15 cellular contexts compared by ENCODE assay signal in the genomic region with DNA sequence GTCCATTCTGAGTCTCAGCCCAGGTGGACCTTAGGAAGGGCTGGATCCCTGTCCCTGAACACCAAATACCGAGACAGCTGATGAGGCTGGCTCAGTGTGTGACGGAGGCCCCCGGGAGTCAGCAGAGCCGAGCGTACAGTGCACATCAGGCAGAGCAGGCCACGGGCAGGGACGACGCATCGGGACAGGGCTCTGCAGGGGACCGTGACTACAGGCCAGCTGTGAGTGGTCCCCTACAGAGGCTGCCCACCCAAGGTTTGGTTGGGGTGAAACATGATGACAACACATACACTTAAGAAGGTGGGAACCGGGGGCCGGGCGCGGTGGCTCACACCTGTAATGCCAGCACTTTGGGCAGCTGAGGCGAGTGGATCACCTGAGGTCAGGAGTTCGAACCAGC. TPM values are rescaled to one million over a fixed set of nuclear protein-coding genes. Genes with fewer than 3 reads are reported as not detected.
DNase-seq lines count a peak whose midpoint lies in the region; ATAC-seq and TF ChIP-seq lines count a peak whose summit lies in the region.
"Had no signal": no experiment of that assay in that cellular context is flagged by ENCODE, and none has a peak within 500 bp of the region (broad histone marks: within the 10 kb centered on the region; RNA-seq: fewer than 3 reads in every experiment).

No MANE protein-coding gene starts in this region.

- H2AK5ac ChIP-seq in mesenchymal stem cell (ENCODE audit: low read length, severe bottlenecking): no peak overlapping the region

- H2BK12ac ChIP-seq in mesenchymal stem cell (ENCODE audit: low read length in 2 of 2): no peak overlapping the region

- H2BK15ac ChIP-seq in mesenchymal stem cell (ENCODE audit: low read depth, poor library complexity, severe bottlenecking): no peak overlapping the region

- H3K9ac ChIP-seq in mesenchymal stem cell (ENCODE audit: low read length): no peak overlapping the region
- H3K9ac ChIP-seq: GM23248 had no signal

- H4K8ac ChIP-seq in mesenchymal stem cell (ENCODE audit: low read length): no peak overlapping the region

- no peak for ATAC-seq in Right ventricle myocardium inferior
- ATAC-seq in esophagus mucosa: no peak
- ATAC-seq in HG03571 (IDR thresholded peaks at IDR 0.05; ENCODE audit: unreplicated experiment): no peak
- no peak for ATAC-seq in HG02759 (IDR thresholded peaks at IDR 0.05; ENCODE audit: unreplicated experiment)
- ATAC-seq: CD8-positive, alpha-beta T cell; HepG2 had no signal

- H3K4ac ChIP-seq in mesenchymal stem cell (ENCODE audit: low read depth in 1 of 2, low read length in 2 of 2): no peak overlapping the region

- H3K23ac ChIP-seq in mesenchymal stem cell (ENCODE audit: low read length in 2 of 2): no peak overlapping the region

- H4K91ac ChIP-seq in mesenchymal stem cell (ENCODE audit: low read length): no peak overlapping the region

- TF ChIP-seq CTCF in HEK293 (tag by site-specific recombination; IDR thresholded peaks at IDR 0.05): no peak

- CTCF ChIA-PET in HEK293 (lab: Yijun Ruan, JAX): interaction anchor here (0.6 to 0.9 kb wide), 2 partner anchors 11 to 15 kb away, joined by 3 to 7 read pairs; partner anchors contain the start of genes ARL16 and HGS

- DNase-seq in Right ventricle myocardium inferior (ENCODE audit: missing footprints) (peak; percentile 41), cardiac septum (ENCODE audit: low spot score) (no peak), mesenchymal stem cell (no peak)
- DNase-seq: CD8-positive, alpha-beta T cell; COR-L47; DMS153; DMS79 treated with DMSO at 0.1 percent for 48 hours; EL; GM23248; H9 had no signal

- H3K4me1 ChIP-seq in HEK293 (ENCODE audit: control insufficient read depth, insufficient read depth, low read length) (no peaks in the 10 kb centered on the region), mesenchymal stem cell (ENCODE audit: control insufficient read depth, insufficient read depth, low read depth, low read length) (peaks cover 18% of the 10 kb centered on the region)

- H3K27ac ChIP-seq in HEK293 (ENCODE audit: extremely low read depth, low read depth, low read length) (no peak overlapping the region), mesenchymal stem cell (ENCODE audit: low read length, poor library complexity, severe bottlenecking) (no peak overlapping the region)
- H3K27ac ChIP-seq: GM23248 had no signal

- H3K18ac ChIP-seq in mesenchymal stem cell (ENCODE audit: low read depth in 1 of 2, low read length in 2 of 2): no peak overlapping the region

- H3K79me1 ChIP-seq in mesenchymal stem cell (replicated peaks; ENCODE audit: low read length, poor library complexity, severe bottlenecking): peaks cover 45% of the 10 kb centered on the region

- no peak overlapping the region for H2BK120ac ChIP-seq in mesenchymal stem cell (ENCODE audit: low read depth, low read length)

- H3K4me3 ChIP-seq in HEK293 (ENCODE audit: low read depth, low read length) (no peak overlapping the region), mesenchymal stem cell (ENCODE audit: insufficient read depth in 1 of 2, low read depth in 1 of 2, low read length in 2 of 2) (no peak overlapping the region)
- H3K4me3 ChIP-seq: GM23248 had no signal

- no peak overlapping the region for H3K4me2 ChIP-seq in mesenchymal stem cell (ENCODE audit: low read length, poor library complexity, severe bottlenecking)

- no peaks in the 10 kb centered on the region for H3K27me3 ChIP-seq in mesenchymal stem cell (ENCODE audit: control insufficient read depth in 1 of 2, insufficient read depth in 1 of 2, low read length in 2 of 2)

- H3K36me3 ChIP-seq in HEK293 (ENCODE audit: control insufficient read depth in 2 of 2, insufficient read depth in 1 of 2, low read length in 2 of 2) (peaks cover 47 to 72% of the 10 kb centered on the region in 2 experiments; a peak in 2 of 3 replicates), mesenchymal stem cell (ENCODE audit: control insufficient read depth in 1 of 2, insufficient read depth in 2 of 2, low read depth in 1 of 2, low read length in 2 of 2) (peaks cover 66 to 68% of the 10 kb centered on the region in 2 experiments)

- no peak overlapping the region for H3K14ac ChIP-seq in mesenchymal stem cell (ENCODE audit: low read length in 2 of 2)

- intact Hi-C loops in Right ventricle myocardium inferior (cut with DNase I) (no loop called here), cardiac septum (cut with DNase I) (no loop called here)

- no peak overlapping the region for H2AFZ ChIP-seq in mesenchymal stem cell (ENCODE audit: low read depth, low read length)
- H2AFZ ChIP-seq: GM23248 had no signal

- WGBS in mesenchymal stem cell: 96% methylated on average over 16 of the region's 16 CpGs

- peak overlapping the region; percentile 9 for H2BK5ac ChIP-seq in mesenchymal stem cell (ENCODE audit: low read depth, low read length, poor library complexity, severe bottlenecking)

- POLR2A ChIA-PET in HEK293 (lab: Yijun Ruan, JAX): interaction anchor here (0.6 to 3.0 kb wide), 3 partner anchors 10 to 39 kb away, joined by 3 to 16 read pairs (median 3); partner anchors contain the start of genes ARL16 and HGS

- H3K9me3 ChIP-seq in HEK293 (ENCODE audit: control insufficient read depth, insufficient read depth, low read depth, low read length) (no peaks in the 10 kb centered on the region), mesenchymal stem cell (ENCODE audit: control insufficient read depth, low read length) (no peaks in the 10 kb centered on the region)

TF ChIP-seq in HEK293, 187 proteins besides CTCF, POLR2A, EP300 and RAD21:
- TF ChIP-seq, protein P1, sequence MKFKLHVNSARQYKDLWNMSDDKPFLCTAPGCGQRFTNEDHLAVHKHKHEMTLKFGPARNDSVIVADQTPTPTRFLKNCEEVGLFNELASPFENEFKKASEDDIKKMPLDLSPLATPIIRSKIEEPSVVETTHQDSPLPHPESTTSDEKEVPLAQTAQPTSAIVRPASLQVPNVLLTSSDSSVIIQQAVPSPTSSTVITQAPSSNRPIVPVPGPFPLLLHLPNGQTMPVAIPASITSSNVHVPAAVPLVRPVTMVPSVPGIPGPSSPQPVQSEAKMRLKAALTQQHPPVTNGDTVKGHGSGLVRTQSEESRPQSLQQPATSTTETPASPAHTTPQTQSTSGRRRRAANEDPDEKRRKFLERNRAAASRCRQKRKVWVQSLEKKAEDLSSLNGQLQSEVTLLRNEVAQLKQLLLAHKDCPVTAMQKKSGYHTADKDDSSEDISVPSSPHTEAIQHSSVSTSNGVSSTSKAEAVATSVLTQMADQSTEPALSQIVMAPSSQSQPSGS (tag by site-specific recombination; IDR thresholded peaks at IDR 0.05; ENCODE audit: low read depth): no peak
- TF ChIP-seq, protein P2, sequence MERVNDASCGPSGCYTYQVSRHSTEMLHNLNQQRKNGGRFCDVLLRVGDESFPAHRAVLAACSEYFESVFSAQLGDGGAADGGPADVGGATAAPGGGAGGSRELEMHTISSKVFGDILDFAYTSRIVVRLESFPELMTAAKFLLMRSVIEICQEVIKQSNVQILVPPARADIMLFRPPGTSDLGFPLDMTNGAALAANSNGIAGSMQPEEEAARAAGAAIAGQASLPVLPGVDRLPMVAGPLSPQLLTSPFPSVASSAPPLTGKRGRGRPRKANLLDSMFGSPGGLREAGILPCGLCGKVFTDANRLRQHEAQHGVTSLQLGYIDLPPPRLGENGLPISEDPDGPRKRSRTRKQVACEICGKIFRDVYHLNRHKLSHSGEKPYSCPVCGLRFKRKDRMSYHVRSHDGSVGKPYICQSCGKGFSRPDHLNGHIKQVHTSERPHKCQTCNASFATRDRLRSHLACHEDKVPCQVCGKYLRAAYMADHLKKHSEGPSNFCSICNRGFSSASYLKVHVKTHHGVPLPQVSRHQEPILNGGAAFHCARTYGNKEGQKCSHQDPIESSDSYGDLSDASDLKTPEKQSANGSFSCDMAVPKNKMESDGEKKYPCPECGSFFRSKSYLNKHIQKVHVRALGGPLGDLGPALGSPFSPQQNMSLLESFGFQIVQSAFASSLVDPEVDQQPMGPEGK (tag by site-specific recombination; IDR thresholded peaks at IDR 0.05): no peak
- no peak for TF ChIP-seq RBAK (tag by site-specific recombination; IDR thresholded peaks at IDR 0.05)
- no peak for TF ChIP-seq ZNF140 (tag by site-specific recombination; IDR thresholded peaks at IDR 0.05)
- no peak for TF ChIP-seq ZNF585B (tag by site-specific recombination; IDR thresholded peaks at IDR 0.05)
- no peak for TF ChIP-seq ZNF621 (tag by site-specific recombination; IDR thresholded peaks at IDR 0.05)
- TF ChIP-seq GFI1B (tag by site-specific recombination; IDR thresholded peaks at IDR 0.05): no peak
- TF ChIP-seq GLIS1 (tag by site-specific recombination; IDR thresholded peaks at IDR 0.05): peak; percentile 90

RNA-seq across cellular contexts. Expression of gene CCDC137, which starts 6.4 kb away (rescaled TPM):
- total RNA-seq in Right ventricle myocardium inferior (6.1 TPM), cardiac septum (8.2 TPM), esophagus mucosa (21.4 TPM)
- 19.8 TPM for polyA plus RNA-seq in mesenchymal stem cell (2013, experiment 1 of 2)
- 17.9 TPM for polyA plus RNA-seq in mesenchymal stem cell (2013, experiment 2 of 2)

RNA-seq across cellular contexts. Expression of gene OXLD1, which starts 6.5 kb away (rescaled TPM):
- total RNA-seq in Right ventricle myocardium inferior: 18.6 TPM
- 17.9 TPM for total RNA-seq in cardiac septum
- 25.4 TPM for polyA plus RNA-seq in mesenchymal stem cell (2013, experiment 1 of 2)
- polyA plus RNA-seq in mesenchymal stem cell (2013, experiment 2 of 2): 26.0 TPM
- 22.4 TPM for total RNA-seq in esophagus mucosa

RNA-seq across cellular contexts. Expression of gene ARL16, which starts 10.6 kb away (rescaled TPM):
- total RNA-seq in Right ventricle myocardium inferior (11.9 TPM), cardiac septum (19.1 TPM), esophagus mucosa (24.3 TPM)
- polyA plus RNA-seq in mesenchymal stem cell (2013, experiment 1 of 2): 32.6 TPM
- 33.3 TPM for polyA plus RNA-seq in mesenchymal stem cell (2013, experiment 2 of 2)

RNA-seq across cellular contexts. Expression of gene HGS, which starts 10.9 kb away (rescaled TPM):
- 36.6 TPM for total RNA-seq in Right ventricle myocardium inferior
- 56.2 TPM for total RNA-seq in cardiac septum
- 51.0 TPM for polyA plus RNA-seq in mesenchymal stem cell (2013, experiment 1 of 2)
- polyA plus RNA-seq in mesenchymal stem cell (2013, experiment 2 of 2): 49.3 TPM
- 62.5 TPM for total RNA-seq in esophagus mucosa

RNA-seq across cellular contexts. Expression of gene PDE6G, which starts 16.6 kb away (rescaled TPM):
- total RNA-seq in Right ventricle myocardium inferior (not detected), cardiac septum (not detected), esophagus mucosa (not detected)
- polyA plus RNA-seq in mesenchymal stem cell (2013, experiment 1 of 2): 0.08 TPM
- polyA plus RNA-seq in mesenchymal stem cell (2013, experiment 2 of 2): 0.14 TPM
- total RNA-seq: GM23248 had no signal
- polyA plus RNA-seq: GM23248 had no signal
